Comparison of ENCODE assay signal across 9 cellular contexts in genomic region chr2:196066794-196067382, GRCh38. TPM values are rescaled to one million over a fixed set of nuclear protein-coding genes. Genes with fewer than 3 reads are reported as not detected.
DNase-seq lines count a peak whose midpoint lies in the region; ATAC-seq, FAIRE-seq and TF ChIP-seq lines count a peak whose summit lies in the region.
"Had no signal": no experiment of that assay in that cellular context is flagged by ENCODE, and none has a peak within 500 bp of the region (broad histone marks: within the 10 kb centered on the region; RNA-seq: fewer than 3 reads in every experiment).

No MANE protein-coding gene starts in this region.

- no peak overlapping the region for H3K4me2 ChIP-seq in hepatocyte

- no peaks in the 10 kb centered on the region for H3K9me2 ChIP-seq in hepatocyte (replicated peaks; ENCODE audit: insufficient read depth)

- H3K36me3 ChIP-seq in hepatocyte (replicated peaks; ENCODE audit: insufficient read depth, low read depth) (no peaks in the 10 kb centered on the region), testis (ENCODE audit: low read depth, missing control alignments) (no peaks in the 10 kb centered on the region)

- H3K27ac ChIP-seq in hepatocyte: no peak overlapping the region
- no peak overlapping the region for H3K27ac ChIP-seq in testis

- no peak for TF ChIP-seq POLR2A in testis (IDR thresholded peaks at IDR 0.05)

- no peak overlapping the region for H3K4me3 ChIP-seq in hepatocyte
- H3K4me3 ChIP-seq in testis: no peak overlapping the region

- no peaks in the 10 kb centered on the region for H3K79me2 ChIP-seq in hepatocyte

- WGBS in hepatocyte (ENCODE audit: low lambda C conversion rate, missing lambda C conversion rate): 35% methylated on average over 4 of the region's 4 CpGs
- WGBS in testis, 2 donors: 12 to 18% methylated on average over 4 of the region's 4 CpGs

- DNase-seq in NCI-H2196 (lab: John Stamatoyannopoulos, UW; ENCODE audit: unreplicated experiment): peak; percentile 32
- no peak for DNase-seq in NCI-H2196 treated with DMSO at 0.1 percent for 48 hours (lab: John Stamatoyannopoulos, UW; ENCODE audit: unreplicated experiment)
- DNase-seq in LHCN-M2 (ENCODE audit: low read depth): peak; percentile 52
- DNase-seq in hepatocyte (ENCODE audit: low spot score): peak; percentile 38
- no peak for DNase-seq in testis

- ATAC-seq in HG02970 (IDR thresholded peaks at IDR 0.05; ENCODE audit: low FRiP score, unreplicated experiment) (no peak), GM19035 (IDR thresholded peaks at IDR 0.05; ENCODE audit: unreplicated experiment) (no peak)
- ATAC-seq: activated naive CD4-positive, alpha-beta T cell treated with anti-CD3 and anti-CD28 coated beads, Interleukin-2, amount 50 U/mL, for 72 hours had no signal

- H4K20me1 ChIP-seq in hepatocyte (ENCODE audit: insufficient read depth, poor library complexity, severe bottlenecking): no peaks in the 10 kb centered on the region

- FAIRE-seq in TTC549 (lab: Jason Lieb, UNC): peak; percentile 52

- intact Hi-C loops in testis (cut with DNase I; ENCODE audit: low total_unique reads): no loop called here

- H3K27me3 ChIP-seq in hepatocyte (no peaks in the 10 kb centered on the region), testis (no peaks in the 10 kb centered on the region)

- no peak overlapping the region for H2AFZ ChIP-seq in hepatocyte

- H3K9me3 ChIP-seq in hepatocyte (ENCODE audit: low read depth) (no peaks in the 10 kb centered on the region), testis (no peaks in the 10 kb centered on the region)

- H3K4me1 ChIP-seq in hepatocyte (ENCODE audit: insufficient read depth): no peaks in the 10 kb centered on the region
- peaks cover 6% of the 10 kb centered on the region for H3K4me1 ChIP-seq in testis

- peak; percentile 78 for TF ChIP-seq CTCF in hepatocyte (IDR thresholded peaks at IDR 0.05; ENCODE audit: poor library complexity)
- TF ChIP-seq CTCF in testis (IDR thresholded peaks at IDR 0.05): peak; percentile 8 to 50 (median 47)

RNA-seq across cellular contexts. Expression of gene DNAH7, which starts 1.7 kb away (rescaled TPM):
- 0.26 and 0.86 TPM in 2 replicates for total RNA-seq in LHCN-M2 (2014; rRNA removed)
- polyA plus RNA-seq in LHCN-M2 (2012): 0.11 TPM
- 0.68 and 1.2 TPM in 2 replicates for total RNA-seq in hepatocyte
- polyA plus RNA-seq in hepatocyte: 0.29 and 0.51 TPM in 2 replicates
- 10 to 100 TPM; 14.9 to 27.1 TPM for total RNA-seq in testis
- 25.8 TPM for polyA plus RNA-seq in testis (ENCODE audit: insufficient read depth, low read depth, low replicate concordance)

Comparison
In these comparisons a context has a peak if more than half of its experiments do, and no peak if none do; other contexts are left out.
1. DNase-seq: peak in NCI-H2196 (single experiment), LHCN-M2 (single experiment) and hepatocyte (single experiment); none in NCI-H2196 treated with DMSO at 0.1 percent for 48 hours (single experiment) and testis (single experiment).